ENCODE assay signal across 1 cellular context in genomic region chr12:6262635-6263034, GRCh38.
TF ChIP-seq lines count a peak whose summit lies in the region.

No MANE protein-coding gene starts in this region.

TF ChIP-seq in H1, 55 proteins besides CTCF, POLR2A, EP300 and RAD21:
- TF ChIP-seq MAFK (IDR thresholded peaks at IDR 0.05; ENCODE audit: low read depth, low read length) = no peak
- TF ChIP-seq CBX5 (IDR thresholded peaks at IDR 0.05; ENCODE audit: low read depth, low read length) = no peak
- TF ChIP-seq TEAD4 (IDR thresholded peaks at IDR 0.05; ENCODE audit: low read depth, low read length) = no peak
- TF ChIP-seq SP4 (IDR thresholded peaks at IDR 0.05; ENCODE audit: low read length) = no peak
- TF ChIP-seq TBP (IDR thresholded peaks at IDR 0.05; ENCODE audit: low read depth, low read length) = no peak
- TF ChIP-seq RBBP5 (IDR thresholded peaks at IDR 0.05; ENCODE audit: borderline replicate concordance, low read depth, low read length) = no peak
- TF ChIP-seq MAX (IDR thresholded peaks at IDR 0.05) = no peak
